In the genomic region with DNA sequence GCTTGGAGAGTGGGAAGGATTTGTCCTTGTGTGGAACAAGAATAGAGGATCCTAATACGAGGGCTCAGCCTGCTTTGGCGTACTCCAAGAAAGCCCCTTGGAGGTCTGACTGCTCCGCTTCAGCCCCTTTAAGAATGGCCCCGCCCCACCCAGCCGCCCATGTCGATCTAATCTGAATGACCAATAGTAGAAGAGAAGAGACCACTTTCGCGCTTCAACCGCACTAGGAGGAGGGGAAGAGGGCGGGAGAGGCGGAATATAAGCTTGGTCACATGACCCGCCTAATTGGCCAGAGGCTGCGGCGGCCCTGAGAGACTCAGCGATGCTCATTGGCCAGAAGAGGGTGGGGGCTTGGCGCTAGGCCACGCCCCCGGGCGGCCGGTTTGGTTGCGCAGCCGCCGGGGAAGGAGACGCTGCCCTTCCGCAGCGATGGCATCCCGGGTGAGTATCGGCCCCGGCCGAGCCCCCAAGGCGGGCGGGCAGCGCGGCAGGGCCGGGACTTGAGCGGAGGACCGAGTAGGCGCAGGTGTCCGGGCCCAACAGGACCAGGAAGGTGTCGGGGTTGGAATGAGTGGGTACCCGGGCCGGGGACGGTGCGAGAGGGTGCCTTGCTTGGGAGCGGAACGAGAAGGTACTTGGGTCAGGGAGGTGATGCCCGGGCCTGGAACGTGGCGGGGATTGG, we compare ENCODE assay signal across 8 cellular contexts. TPM values are rescaled to one million over a fixed set of nuclear protein-coding genes. Genes with fewer than 3 reads are reported as not detected.
DNase-seq lines count a peak whose midpoint lies in the region; ATAC-seq, FAIRE-seq and TF ChIP-seq lines count a peak whose summit lies in the region.

A gene with protein sequence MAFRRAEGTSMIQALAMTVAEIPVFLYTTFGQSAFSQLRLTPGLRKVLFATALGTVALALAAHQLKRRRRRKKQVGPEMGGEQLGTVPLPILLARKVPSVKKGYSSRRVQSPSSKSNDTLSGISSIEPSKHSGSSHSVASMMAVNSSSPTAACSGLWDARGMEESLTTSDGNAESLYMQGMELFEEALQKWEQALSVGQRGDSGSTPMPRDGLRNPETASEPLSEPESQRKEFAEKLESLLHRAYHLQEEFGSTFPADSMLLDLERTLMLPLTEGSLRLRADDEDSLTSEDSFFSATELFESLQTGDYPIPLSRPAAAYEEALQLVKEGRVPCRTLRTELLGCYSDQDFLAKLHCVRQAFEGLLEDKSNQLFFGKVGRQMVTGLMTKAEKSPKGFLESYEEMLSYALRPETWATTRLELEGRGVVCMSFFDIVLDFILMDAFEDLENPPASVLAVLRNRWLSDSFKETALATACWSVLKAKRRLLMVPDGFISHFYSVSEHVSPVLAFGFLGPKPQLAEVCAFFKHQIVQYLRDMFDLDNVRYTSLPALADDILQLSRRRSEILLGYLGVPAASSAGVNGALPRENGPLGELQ (plus strand): TSS at position 386 of the 682 bp plus-strand sequence. CDS start 3,969 bp downstream, outside the sequence.

- WGBS in HepG2 (ENCODE audit: low lambda C conversion rate), result 0% methylated on average over 27 of the region's 49 CpGs

- POLR2A ChIA-PET in HepG2 (lab: Yijun Ruan, JAX), result interaction anchor here (0.6 to 1.4 kb wide), 13 partner anchors 8 to 339 kb away, joined by 3 to 10 read pairs (median 3); partner anchors contain the start of genes DOLPP1, PTPA and SH3GLB2

- H3K9me3 ChIP-seq in HepG2 (ENCODE audit: low read length), result no peaks in the 10 kb centered on the region

- no peaks in the 10 kb centered on the region for H4K20me1 ChIP-seq in HepG2 (ENCODE audit: insufficient read depth, low read length)

- in situ Hi-C loops in HepG2 (cut with HindIII; ENCODE audit: extremely low pct_ligation_motif_present, low pct_unique_long_range_greater_than_20kb), result no loop called here

- H3K79me2 ChIP-seq in HepG2 (ENCODE audit: insufficient read depth, low read length), result peaks cover 6% of the 10 kb centered on the region

- CTCF ChIA-PET in HepG2 (lab: Yijun Ruan, JAX; ENCODE audit: low intra/inter-chr PET ratio, low total read pairs), result no interaction called here

- no peak for TF ChIP-seq CTCF in HepG2 (CRISPR knock-in tag; IDR thresholded peaks at IDR 0.05)

- no peaks in the 10 kb centered on the region; a peak in 1 of 5 replicates for H3K27me3 ChIP-seq in HepG2 (ENCODE audit: control insufficient read depth in 1 of 2, insufficient read depth in 2 of 2, low read length in 2 of 2)

- peak within 1 kb of the TSS; percentile 77 for H3K27ac ChIP-seq in HepG2 (ENCODE audit: extremely low read length, insufficient read depth, low read length)

- peak within 1 kb of the TSS; percentile 73 to 97 (median 96) for H3K4me3 ChIP-seq in HepG2 (replicated peaks in 1 of 3; ENCODE audit: insufficient read depth in 1 of 3, low read depth in 2 of 3, low read length in 3 of 3)

- H3K9ac ChIP-seq in HepG2 (ENCODE audit: insufficient read depth, low read depth, low read length), result peak within 1 kb of the TSS; percentile 76

- peak; percentile 56; the same call in 1 of the 2 replicates for TF ChIP-seq RAD21 in HepG2 (CRISPR knock-in tag; IDR thresholded peaks at IDR 0.05)

- peak; percentile 67 to 99 (median 94) for DNase-seq in C1 segment of cervical spinal cord (lab: John Stamatoyannopoulos, UW)
- peak; percentile 99 for DNase-seq in NCI-H748 treated with DMSO at 0.1 percent for 48 hours (lab: John Stamatoyannopoulos, UW)
- DNase-seq in activated CD4-positive, alpha-beta T cell treated with anti-CD3 and anti-CD28 coated beads, Interleukin-2, amount 50 U/mL, for 4 hours, result peak; percentile 86 to 87
- peak; percentile 99 for DNase-seq in dermis blood vessel endothelial cell
- DNase-seq in HepG2 (ENCODE audit: low spot score), result peak; percentile 98
- DNase-seq in stimulated activated CD4-positive, alpha-beta T cell treated with anti-CD3 and anti-CD28 coated beads, Interleukin-4, amount 100 ng/mL, for 1 hour, result peak; percentile 89

- H2AFZ ChIP-seq in HepG2 (ENCODE audit: low read length), result peak within 1 kb of the TSS; percentile 100

- ATAC-seq in GM19372 (IDR thresholded peaks at IDR 0.05; ENCODE audit: low read depth, unreplicated experiment) (peak; percentile 98), HG03558 (IDR thresholded peaks at IDR 0.05; ENCODE audit: extremely low read depth, unreplicated experiment) (peak; percentile 87), HepG2 (peak; percentile 86)

- intact Hi-C loops in HepG2 (cut with micrococcal nuclease; ENCODE audit: unreplicated experiment), result loop anchor here (5.0 kb wide), 1 partner anchor 46 kb away; the partner anchor contains the start of gene DOLPP1

- peaks cover 27% of the 10 kb centered on the region for H3K4me1 ChIP-seq in HepG2 (ENCODE audit: insufficient read depth, low read length)

- peak; percentile 96 for FAIRE-seq in HepG2 (lab: Jason Lieb, UNC)

- no TSS peak for BruUV-seq in HepG2 (replicated peaks; lab: Mats Ljungman, UMichigan)

- peaks cover under 1 to 3% of the 10 kb centered on the region in 2 experiments; a peak in 3 of 5 replicates for H3K36me3 ChIP-seq in HepG2 (replicated peaks in 1 of 2; ENCODE audit: control insufficient read depth in 1 of 2, insufficient read depth in 2 of 2, low read length in 2 of 2)

- TF ChIP-seq EP300 in HepG2 (IDR thresholded peaks at IDR 0.05; ENCODE audit: low read depth in 2 of 2, low read length in 2 of 2), result no peak
- TF ChIP-seq EP300 in HepG2 (CRISPR knock-in tag; IDR thresholded peaks at IDR 0.05; ENCODE audit: borderline replicate concordance), result no peak

- peak within 1 kb of the TSS; percentile 96 for H3K4me2 ChIP-seq in HepG2 (ENCODE audit: low read depth, low read length)

- TF ChIP-seq POLR2A in HepG2 (IDR thresholded peaks at IDR 0.05; ENCODE audit: insufficient read depth in 1 of 2, low read depth in 2 of 2, low read length in 2 of 2), result peak; percentile 71 to 74

TF ChIP-seq in HepG2, 621 proteins besides CTCF, POLR2A, EP300 and RAD21 (continues in another document):
- no peak for TF ChIP-seq NFIB (CRISPR knock-in tag; IDR thresholded peaks at IDR 0.05; ENCODE audit: borderline replicate concordance)
- TF ChIP-seq GABPB1 (CRISPR knock-in tag; IDR thresholded peaks at IDR 0.05), result peak; percentile 87
- TF ChIP-seq MLXIP (CRISPR knock-in tag; IDR thresholded peaks at IDR 0.05; ENCODE audit: borderline replicate concordance), result no peak
- TF ChIP-seq PAF1 (CRISPR knock-in tag; IDR thresholded peaks at IDR 0.05), result no peak
- TF ChIP-seq CREBL2 (CRISPR knock-in tag; IDR thresholded peaks at IDR 0.05; ENCODE audit: borderline replicate concordance), result no peak

RNA-seq across cellular contexts. Expression of the gene that starts here (rescaled TPM):
- total RNA-seq in dermis blood vessel endothelial cell, result 34.4 and 39.5 TPM in 2 replicates
- 8.9 and 17.1 TPM in 2 replicates for total RNA-seq in HepG2 (2016; rRNA removed; fragmentation: Illumina TruSeq; extraction: Trizol)
- total RNA-seq in HepG2 (2016; cell fraction: cytosol; rRNA removed; fragmentation: Illumina TruSeq; extraction: Trizol; ENCODE audit: low read depth), result 5.8 TPM in 2 replicates
- 8.3 and 17.7 TPM in 2 replicates for total RNA-seq in HepG2 (2016; cell fraction: insoluble cytoplasmic fraction; rRNA removed; fragmentation: Illumina TruSeq; extraction: Trizol)
- total RNA-seq in HepG2 (2016; cell fraction: membrane; rRNA removed; fragmentation: Illumina TruSeq; extraction: Trizol), result 6.6 and 6.9 TPM in 2 replicates
- total RNA-seq in HepG2 (2016; cell fraction: nucleus; rRNA removed; fragmentation: Illumina TruSeq; extraction: Trizol), result 22.2 and 26.2 TPM in 2 replicates
- polyA plus RNA-seq in HepG2 (2011; rRNA removed), result 10.8 and 12.2 TPM in 2 replicates
- polyA plus RNA-seq in HepG2 (2011; cell fraction: cytosol; rRNA removed), result 4.8 and 7.2 TPM in 2 replicates
- 118 and 145 TPM in 2 replicates for polyA plus RNA-seq in HepG2 (2011; cell fraction: nucleus; rRNA removed)
- 3.9 and 9.8 TPM in 2 replicates for polyA plus RNA-seq in HepG2 (2012)
- 1.3 and 1.6 TPM in 2 replicates for polyA plus RNA-seq in HepG2 (2016; cell fraction: cytosol; fragmentation: Illumina TruSeq; extraction: Trizol; ENCODE audit: low read depth)
- 5.8 and 6.3 TPM in 2 replicates for polyA plus RNA-seq in HepG2 (2016; cell fraction: insoluble cytoplasmic fraction; fragmentation: Illumina TruSeq; extraction: Trizol; ENCODE audit: low read depth)
- 3.4 and 4.3 TPM in 2 replicates for polyA plus RNA-seq in HepG2 (2016; cell fraction: membrane; fragmentation: Illumina TruSeq; extraction: Trizol; ENCODE audit: low read depth)
- 44.0 and 50.8 TPM in 2 replicates for polyA plus RNA-seq in HepG2 (2016; cell fraction: nucleus; fragmentation: Illumina TruSeq; extraction: Trizol; ENCODE audit: insufficient read depth, low read depth)
- 17.4 and 26.1 TPM in 2 replicates for polyA minus RNA-seq in HepG2 (2011; rRNA and poly(A)+ RNA removed; ENCODE audit: low replicate concordance)
- polyA minus RNA-seq in HepG2 (2011; cell fraction: cytosol; rRNA and poly(A)+ RNA removed), result 4.4 and 5.0 TPM in 2 replicates
- 18.5 and 19.6 TPM in 2 replicates for polyA minus RNA-seq in HepG2 (2011; cell fraction: nucleus; rRNA and poly(A)+ RNA removed)

Comparison
In these comparisons a context has a peak if more than half of its experiments do, and no peak if none do; other contexts are left out.
1. Peak in every context shown above with its lines: DNase-seq, ATAC-seq, H3K4me3 ChIP-seq and H3K27ac ChIP-seq.